22 cellular contexts compared by ENCODE assay signal in the genomic region with DNA sequence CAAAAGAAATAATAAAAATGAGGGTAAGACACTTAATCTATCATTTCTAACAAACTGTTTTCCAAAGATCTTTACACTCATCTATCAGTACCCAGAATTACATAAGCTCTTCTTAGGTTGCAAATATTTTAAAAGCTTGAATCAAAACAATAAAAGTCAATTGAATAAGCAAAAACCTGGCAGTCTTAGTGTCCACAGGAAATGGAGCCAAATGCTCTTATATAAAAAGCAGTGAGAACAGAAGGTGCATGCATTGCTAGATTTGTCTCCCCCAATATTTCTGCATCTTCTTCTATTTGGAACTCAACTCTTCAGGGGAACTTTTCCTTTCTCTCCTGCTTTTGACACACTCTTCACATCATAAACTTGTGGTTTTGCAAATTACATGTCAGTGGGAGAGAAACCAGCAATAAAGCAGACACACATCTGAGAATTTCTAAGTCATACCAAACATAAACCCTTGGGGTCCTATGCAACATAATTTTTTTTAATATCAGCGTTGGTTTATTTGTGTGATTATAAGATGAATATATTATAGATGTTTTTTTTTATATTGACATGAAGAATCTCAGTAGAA.
DNase-seq lines count a peak whose midpoint lies in the region; ATAC-seq, FAIRE-seq and TF ChIP-seq lines count a peak whose summit lies in the region.
"Had no signal": no experiment of that assay in that cellular context is flagged by ENCODE, and none has a peak within 500 bp of the region (broad histone marks: within the 10 kb centered on the region; RNA-seq: fewer than 3 reads in every experiment).

No MANE protein-coding gene starts in this region.

- no peak for DNase-seq in activated T-cell treated with anti-CD3 and anti-CD28 coated beads, Interleukin-2, amount 50 U/mL, for 72 hours
- no peak for DNase-seq in activated T-cell treated with anti-CD3 and anti-CD28 coated beads, Interleukin-2, amount 50 U/mL, for 48 hours
- no peak for DNase-seq in D721Med (ENCODE audit: insufficient read length, low spot score)
- no peak for DNase-seq in T-helper 2 cell treated with Interferon-gamma antibody and Interleukin-4, amounts not matched to agents 5 μg/mL and 100 μg/mL, for 36 hours (ENCODE audit: low spot score)
- peak; percentile 45 for DNase-seq in prostate gland (ENCODE audit: low spot score)
- no peak for DNase-seq in HUDEP-2 (lab: John Stamatoyannopoulos, UW; ENCODE audit: unreplicated experiment in 76 of 76)
- no peak for DNase-seq in kidney tubule cell (ENCODE audit: low spot score)
- DNase-seq: ACHN, AML-193, GF-D8, GM23248, HCEC 1CT, NCI-H1105, NCI-H1694, NCI-H2107, NCI-H226, NCI-H524 treated with DMSO at 0.1 percent for 48 hours, OCI-M1, RPMI8226 had no signal

- intact Hi-C loops in prostate gland (cut with DNase I), result no loop called here

- peaks cover 19% of the 10 kb centered on the region for H3K4me1 Mint-ChIP-seq in activated T-cell treated with anti-CD3 and anti-CD28 coated beads, Interleukin-2, amount 50 U/mL, for 72 hours (ENCODE audit: low read depth)
- H3K4me1 Mint-ChIP-seq in T-helper 2 cell treated with Interferon-gamma antibody and Interleukin-4, amounts not matched to agents 5 μg/mL and 100 μg/mL, for 36 hours (ENCODE audit: low read depth), result peaks cover 60% of the 10 kb centered on the region
- H3K4me1 Mint-ChIP-seq: IgD-negative memory B cell had no signal

- H3K27me3 Mint-ChIP-seq in activated T-cell treated with anti-CD3 and anti-CD28 coated beads, Interleukin-2, amount 50 U/mL, for 72 hours (ENCODE audit: low read depth), result no peaks in the 10 kb centered on the region
- H3K27me3 Mint-ChIP-seq in T-helper 2 cell treated with Interferon-gamma antibody and Interleukin-4, amounts not matched to agents 5 μg/mL and 100 μg/mL, for 36 hours (ENCODE audit: low read depth), result peaks cover 3% of the 10 kb centered on the region
- H3K27me3 Mint-ChIP-seq: CD8-positive, alpha-beta memory T cell had no signal

- FAIRE-seq in D721Med (lab: Jason Lieb, UNC), result peak; percentile 16
- FAIRE-seq: GM12891 had no signal

- H3K4me3 ChIP-seq in prostate gland, result no peak overlapping the region
- H3K4me3 ChIP-seq: GM23248 had no signal

- TF ChIP-seq POLR2A in prostate gland (IDR thresholded peaks at IDR 0.05), result no peak

- H3K27ac ChIP-seq in prostate gland, result no peak overlapping the region
- H3K27ac ChIP-seq: GM23248 had no signal

- no peak for TF ChIP-seq CTCF in D721Med (IDR thresholded peaks at IDR 0.05; ENCODE audit: insufficient read depth, missing control alignments)
- no peak for TF ChIP-seq CTCF in prostate gland (IDR thresholded peaks at IDR 0.05)

- ATAC-seq in activated T-cell treated with anti-CD3 and anti-CD28 coated beads, Interleukin-2, amount 50 U/mL, for 72 hours (replicated peaks in 1 of 2), result no peak

- H3K9me3 Mint-ChIP-seq in activated T-cell treated with anti-CD3 and anti-CD28 coated beads, Interleukin-2, amount 50 U/mL, for 72 hours, result no peaks in the 10 kb centered on the region
- peaks cover 19% of the 10 kb centered on the region for H3K9me3 Mint-ChIP-seq in T-helper 2 cell treated with Interferon-gamma antibody and Interleukin-4, amounts not matched to agents 5 μg/mL and 100 μg/mL, for 36 hours
- H3K9me3 Mint-ChIP-seq: IgD-negative memory B cell had no signal

- H3K27ac Mint-ChIP-seq in activated T-cell treated with anti-CD3 and anti-CD28 coated beads, Interleukin-2, amount 50 U/mL, for 72 hours, result peak overlapping the region; percentile 31
- peak overlapping the region; percentile 92 for H3K27ac Mint-ChIP-seq in T-helper 2 cell treated with Interferon-gamma antibody and Interleukin-4, amounts not matched to agents 5 μg/mL and 100 μg/mL, for 36 hours
- H3K27ac Mint-ChIP-seq: IgD-negative memory B cell had no signal

- H3K36me3 ChIP-seq in prostate gland, result no peaks in the 10 kb centered on the region

- H3K4me3 Mint-ChIP-seq in activated T-cell treated with anti-CD3 and anti-CD28 coated beads, Interleukin-2, amount 50 U/mL, for 72 hours, result peak overlapping the region in 1 of 2 donors; percentile 8
- peak overlapping the region; percentile 67 for H3K4me3 Mint-ChIP-seq in T-helper 2 cell treated with Interferon-gamma antibody and Interleukin-4, amounts not matched to agents 5 μg/mL and 100 μg/mL, for 36 hours
- H3K4me3 Mint-ChIP-seq: IgD-negative memory B cell had no signal

- H3K36me3 Mint-ChIP-seq in activated T-cell treated with anti-CD3 and anti-CD28 coated beads, Interleukin-2, amount 50 U/mL, for 72 hours (ENCODE audit: insufficient read depth in 2 of 2), result no peaks in the 10 kb centered on the region
- H3K36me3 Mint-ChIP-seq in T-helper 2 cell treated with Interferon-gamma antibody and Interleukin-4, amounts not matched to agents 5 μg/mL and 100 μg/mL, for 36 hours (ENCODE audit: low read depth), result peaks cover 12% of the 10 kb centered on the region
- H3K36me3 Mint-ChIP-seq: CD8-positive, alpha-beta memory T cell had no signal

- H3K4me1 ChIP-seq in prostate gland (replicated peaks), result no peaks in the 10 kb centered on the region

- no peaks in the 10 kb centered on the region for H3K27me3 ChIP-seq in prostate gland (replicated peaks; ENCODE audit: insufficient read depth)

- H3K9me3 ChIP-seq in prostate gland, result no peaks in the 10 kb centered on the region

- WGBS in prostate gland, result 71% methylated on average over 1 of the region's 1 CpG
